Comparison of ENCODE assay signal across 18 cellular contexts in genomic region chr11:118151421-118151820, GRCh38. TPM values are rescaled to one million over a fixed set of nuclear protein-coding genes. Genes with fewer than 3 reads are reported as not detected.
A peak's percentile ranks its signal among the peaks of the same experiment; 100 is the strongest.
DNase-seq lines count a peak whose midpoint lies in the region; ATAC-seq and TF ChIP-seq lines count a peak whose summit lies in the region.
"Had no signal": no experiment of that assay in that cellular context is flagged by ENCODE, and none has a peak within 500 bp of the region (broad histone marks: within the 10 kb centered on the region; RNA-seq: fewer than 3 reads in every experiment).

No MANE protein-coding gene starts in this region.

- ATAC-seq in WTC11 = no peak
- ATAC-seq: activated CD8-positive, alpha-beta memory T cell treated with anti-CD3 and anti-CD28 coated beads, Interleukin-2, amount 10 ng/mL, durations not matched to agents 7 days and 5 days; left lobe of liver; pancreas had no signal

- peaks cover 99% of the 10 kb centered on the region for H3K27me3 ChIP-seq in HUES64 (ENCODE audit: insufficient read depth, low read length)
- H3K27me3 ChIP-seq: pancreas had no signal

- H3K9me3 Mint-ChIP-seq in WTC11 = no peaks in the 10 kb centered on the region

- 77% methylated on average over 4 of the region's 5 CpGs for WGBS in HUES64

- in situ Hi-C loops in G401 (cut with HindIII; ENCODE audit: low sequenced_read_pairs) = no loop called here

- H3K4me1 ChIP-seq in HUES64 (ENCODE audit: insufficient read depth, low read length) = peaks cover 26% of the 10 kb centered on the region
- H3K4me1 ChIP-seq: SJSA1 had no signal

- H3K4me1 Mint-ChIP-seq in WTC11 = peaks cover 63% of the 10 kb centered on the region

- CTCF ChIA-PET in WTC11 (lab: Charles Lee) = interaction anchor here (2.4 kb wide), 1 partner anchor 20 kb away, joined by 53 read pairs; no protein-coding TSS in a partner anchor

- POLR2A ChIA-PET in WTC11 (lab: Charles Lee) = no interaction called here

- H3K36me3 ChIP-seq in HUES64 (ENCODE audit: insufficient read depth, low read length) = no peaks in the 10 kb centered on the region
- H3K36me3 ChIP-seq: pancreas, SJSA1 had no signal

- no peak overlapping the region for H3K27ac ChIP-seq in HUES64 (ENCODE audit: low read depth, low read length)
- H3K27ac ChIP-seq: coronary artery, pancreas, SJSA1 had no signal

- peak overlapping the region; percentile 75 for H3K4me3 Mint-ChIP-seq in WTC11

- no peak overlapping the region for H3K27ac Mint-ChIP-seq in WTC11
- H3K27ac Mint-ChIP-seq: activated CD8-positive, alpha-beta memory T cell treated with anti-CD3 and anti-CD28 coated beads, Interleukin-2, amount 10 ng/mL, durations not matched to agents 7 days and 5 days had no signal

- TF ChIP-seq CTCF in WTC11 (IDR thresholded peaks at IDR 0.05) = no peak

- peak; percentile 70 for DNase-seq in G401 (ENCODE audit: low spot score)
- DNase-seq in WTC11 (ENCODE audit: low spot score) = no peak
- peak; percentile 34 for DNase-seq in iris pigment epithelial cell (ENCODE audit: low read depth)
- DNase-seq in D341Med (ENCODE audit: low spot score) = no peak
- no peak for DNase-seq in putamen (ENCODE audit: low spot score)
- DNase-seq in NCI-H446 (lab: John Stamatoyannopoulos, UW) = no peak
- DNase-seq: activated CD8-positive, alpha-beta memory T cell treated with anti-CD3 and anti-CD28 coated beads, Interleukin-2, amount 10 ng/mL, durations not matched to agents 7 days and 5 days; activated effector memory CD4-positive, alpha-beta T cell treated with Interleukin-2 at 50 U/mL for 16 hours; GDM1; NCI-H1436; NCI-H446 treated with DMSO at 0.1 percent for 48 hours; pancreas; T-helper 9 cell had no signal

- H3K36me3 Mint-ChIP-seq in WTC11 = no peaks in the 10 kb centered on the region
- H3K36me3 Mint-ChIP-seq: activated CD8-positive, alpha-beta memory T cell treated with anti-CD3 and anti-CD28 coated beads, Interleukin-2, amount 10 ng/mL, durations not matched to agents 7 days and 5 days had no signal

- H3K4me3 ChIP-seq in HUES64 (ENCODE audit: low read length) = peak overlapping the region; percentile 71; the same call in 1 of the 2 replicates
- H3K4me3 ChIP-seq: SJSA1 had no signal

- no peaks in the 10 kb centered on the region for H3K9me3 ChIP-seq in HUES64 (ENCODE audit: insufficient read depth, low read depth, low read length)
- H3K9me3 ChIP-seq: pancreas, SJSA1 had no signal

- H3K27me3 Mint-ChIP-seq in WTC11 (ENCODE audit: low read depth) = peaks cover 84% of the 10 kb centered on the region

- no peak overlapping the region for H3K9ac ChIP-seq in HUES64 (ENCODE audit: low read depth, low read length)

TF ChIP-seq in WTC11, 78 proteins besides CTCF, POLR2A, EP300 and RAD21:
- no peak for TF ChIP-seq CREB1 (CRISPR knock-in tag; IDR thresholded peaks at IDR 0.05)
- no peak for TF ChIP-seq CBFB (CRISPR knock-in tag; IDR thresholded peaks at IDR 0.05; ENCODE audit: low read depth)
- TF ChIP-seq ZNF317 (CRISPR knock-in tag; IDR thresholded peaks at IDR 0.05; ENCODE audit: borderline replicate concordance, low read depth) = no peak
- TF ChIP-seq IRF2 (CRISPR knock-in tag; IDR thresholded peaks at IDR 0.05; ENCODE audit: borderline replicate concordance, low read depth) = no peak
- TF ChIP-seq NR2C2 (CRISPR knock-in tag; IDR thresholded peaks at IDR 0.05) = no peak
- TF ChIP-seq, protein P1, sequence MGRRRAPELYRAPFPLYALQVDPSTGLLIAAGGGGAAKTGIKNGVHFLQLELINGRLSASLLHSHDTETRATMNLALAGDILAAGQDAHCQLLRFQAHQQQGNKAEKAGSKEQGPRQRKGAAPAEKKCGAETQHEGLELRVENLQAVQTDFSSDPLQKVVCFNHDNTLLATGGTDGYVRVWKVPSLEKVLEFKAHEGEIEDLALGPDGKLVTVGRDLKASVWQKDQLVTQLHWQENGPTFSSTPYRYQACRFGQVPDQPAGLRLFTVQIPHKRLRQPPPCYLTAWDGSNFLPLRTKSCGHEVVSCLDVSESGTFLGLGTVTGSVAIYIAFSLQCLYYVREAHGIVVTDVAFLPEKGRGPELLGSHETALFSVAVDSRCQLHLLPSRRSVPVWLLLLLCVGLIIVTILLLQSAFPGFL (CRISPR knock-in tag; IDR thresholded peaks at IDR 0.05; ENCODE audit: borderline replicate concordance) = no peak

RNA-seq across cellular contexts. Expression of gene SCN4B, which starts 1.2 kb away (rescaled TPM):
- not detected in 2 replicates for total RNA-seq in G401 (2014; rRNA removed; shearing (Covaris generic))
- 1.8 TPM for polyA plus RNA-seq in HUES64 (2013, experiment 1 of 2)
- polyA plus RNA-seq in HUES64 (2013, experiment 2 of 2) = 2.0 TPM
- 3.5 to 4.5 TPM (median 4.4 TPM) in 3 replicates for total RNA-seq in WTC11 (2021)
- total RNA-seq: OCI-LY7, SJSA1 had no signal

RNA-seq across cellular contexts. Expression of gene SCN2B, which starts 25.0 kb away (rescaled TPM):
- total RNA-seq in G401 (2014; rRNA removed; shearing (Covaris generic)) = 0.10 TPM in 1 of 2 replicates, not detected in the other
- 0.15 TPM for polyA plus RNA-seq in HUES64 (2013, experiment 1 of 2)
- 0.13 TPM for polyA plus RNA-seq in HUES64 (2013, experiment 2 of 2)
- 0.16 to 0.37 TPM (median 0.20 TPM) in 3 replicates for total RNA-seq in WTC11 (2021)
- total RNA-seq: activated CD8-positive, alpha-beta memory T cell treated with anti-CD3 and anti-CD28 coated beads, Interleukin-2, amount 10 ng/mL, durations not matched to agents 7 days and 5 days; left lobe of liver; SJSA1 had no signal

Comparison
In these comparisons a context has a peak if more than half of its experiments do, and no peak if none do; other contexts are left out.
1. DNase-seq: peak in G401 (single experiment) and iris pigment epithelial cell (single experiment); none in WTC11 (single experiment), D341Med (single experiment), putamen (single experiment) and NCI-H446 (0 of 2).